In genomic region chr13:29524176-29524575, GRCh38 we compare ENCODE assay signal across 21 cellular contexts.
DNase-seq lines count a peak whose midpoint lies in the region; ATAC-seq, FAIRE-seq and TF ChIP-seq lines count a peak whose summit lies in the region.
"Had no signal": no experiment of that assay in that cellular context is flagged by ENCODE, and none has a peak within 500 bp of the region (broad histone marks: within the 10 kb centered on the region; RNA-seq: fewer than 3 reads in every experiment).

No MANE protein-coding gene starts in this region.

- H3K9me2 ChIP-seq in GM23338 (ENCODE audit: insufficient read depth): no peaks in the 10 kb centered on the region

- peaks cover 9% of the 10 kb centered on the region for H3K27me3 Mint-ChIP-seq in GM23338 (ENCODE audit: insufficient read depth, low read depth, poor library complexity)
- H3K27me3 Mint-ChIP-seq in chondrocyte (ENCODE audit: low read depth): no peaks in the 10 kb centered on the region
- H3K27me3 Mint-ChIP-seq: brain had no signal

- intact Hi-C loops in left cardiac atrium (cut with DNase I): no loop called here

- H3K36me3 Mint-ChIP-seq in GM23338 (ENCODE audit: low read depth): peaks cover 87% of the 10 kb centered on the region
- H3K36me3 Mint-ChIP-seq in chondrocyte (ENCODE audit: low read depth): peaks cover 43% of the 10 kb centered on the region

- no peak for ATAC-seq in GM23338
- ATAC-seq in left cardiac atrium: peak; percentile 87 to 92
- ATAC-seq: activated naive CD4-positive, alpha-beta T cell treated with anti-CD3 and anti-CD28 coated beads, Interleukin-2, amount 50 U/mL, for 72 hours; left colon; PC-3 had no signal

- no peaks in the 10 kb centered on the region for H3F3A ChIP-seq in GM23338 (replicated peaks; ENCODE audit: low read depth)

- H3K9me3 Mint-ChIP-seq in GM23338: no peaks in the 10 kb centered on the region
- H3K9me3 Mint-ChIP-seq in chondrocyte (ENCODE audit: low read depth): peaks cover 3% of the 10 kb centered on the region
- H3K9me3 Mint-ChIP-seq: activated naive CD4-positive, alpha-beta T cell treated with anti-CD3 and anti-CD28 coated beads, Interleukin-2, amount 50 U/mL, for 72 hours; activated T-helper 1 cell treated with anti-CD3 and anti-CD28 coated beads, Interleukin-12 subunit alpha, Interleukin-12 subunit beta, Interleukin-2, Interleukin-4 antibody, amounts not matched to agents 30 ng/mL and 10 ng/mL and 1 ng/mL, durations not matched to agents 14 hours and 24 hours and 36 hours; brain; CD8-positive, alpha-beta memory T cell had no signal

- H3K27me3 ChIP-seq in GM23338 (ENCODE audit: insufficient read depth) (no peaks in the 10 kb centered on the region), skeletal muscle tissue (ENCODE audit: control insufficient read depth in 3 of 3, insufficient read depth in 3 of 3, low read length in 3 of 3) (no peaks in the 10 kb centered on the region)
- H3K27me3 ChIP-seq: neutrophil had no signal

- peaks cover 14% of the 10 kb centered on the region for H4K20me1 ChIP-seq in GM23338 (replicated peaks; ENCODE audit: insufficient read depth)

- peak overlapping the region; percentile 56; the same call in 1 of the 2 replicates for H3K27ac Mint-ChIP-seq in GM23338
- H3K27ac Mint-ChIP-seq in chondrocyte (ENCODE audit: unreplicated experiment): peak overlapping the region; percentile 82
- H3K27ac Mint-ChIP-seq: activated T-helper 1 cell treated with anti-CD3 and anti-CD28 coated beads, Interleukin-12 subunit alpha, Interleukin-12 subunit beta, Interleukin-2, Interleukin-4 antibody, amounts not matched to agents 30 ng/mL and 10 ng/mL and 1 ng/mL, durations not matched to agents 14 hours and 24 hours and 36 hours; CD8-positive, alpha-beta memory T cell had no signal

- H3K4me2 ChIP-seq in GM23338: no peak overlapping the region

- H3K4me1 ChIP-seq in GM23338 (ENCODE audit: insufficient read depth) (no peaks in the 10 kb centered on the region), skeletal muscle tissue (ENCODE audit: control insufficient read depth in 3 of 3, insufficient read depth in 3 of 3, low read length in 3 of 3) (peaks cover 0 to 8% (median 3%) of the 10 kb centered on the region in 3 donors)

- no peak overlapping the region for H3K27ac ChIP-seq in GM23338 (ENCODE audit: low read depth)
- H3K27ac ChIP-seq in skeletal muscle tissue (ENCODE audit: low read depth, low read length): peak overlapping the region; percentile 74
- H3K27ac ChIP-seq: neutrophil had no signal

- 0 out of 3 replicates have a peak, but pooled peaks cover 6% of the 10 kb centered on the region for H3K4me1 Mint-ChIP-seq in GM23338
- H3K4me1 Mint-ChIP-seq in chondrocyte (ENCODE audit: low read depth): peaks cover 50% of the 10 kb centered on the region

- H3K9ac ChIP-seq in skeletal muscle tissue (ENCODE audit: low read depth in 1 of 3, low read length in 3 of 3): no peak overlapping the region

- H3K4me3 Mint-ChIP-seq in GM23338 (no peak overlapping the region), chondrocyte (ENCODE audit: unreplicated experiment) (no peak overlapping the region)
- H3K4me3 Mint-ChIP-seq: activated T-helper 1 cell treated with anti-CD3 and anti-CD28 coated beads, Interleukin-12 subunit alpha, Interleukin-12 subunit beta, Interleukin-2, Interleukin-4 antibody, amounts not matched to agents 30 ng/mL and 10 ng/mL and 1 ng/mL, durations not matched to agents 14 hours and 24 hours and 36 hours; brain; CD8-positive, alpha-beta memory T cell had no signal

- peaks cover 31% of the 10 kb centered on the region for H3K36me3 ChIP-seq in GM23338 (ENCODE audit: insufficient read depth)
- H3K36me3 ChIP-seq in skeletal muscle tissue (ENCODE audit: control insufficient read depth in 3 of 3, insufficient read depth in 3 of 3, low read length in 3 of 3): peaks cover 4 to 5% (median 4%) of the 10 kb centered on the region in 3 donors

- H2AFZ ChIP-seq in GM23338: no peak overlapping the region

- DNase-seq in GM23338 (ENCODE audit: low spot score) (no peak), chondrocyte (ENCODE audit: low spot score) (no peak), left cardiac atrium (peak; percentile 92), D721Med (ENCODE audit: insufficient read length, low spot score) (no peak), globus pallidus (ENCODE audit: low spot score) (no peak)
- no peak for DNase-seq in stimulated activated CD4-positive, alpha-beta T cell treated with anti-CD3 and anti-CD28 coated beads, Interleukin-2, amount 100 ng/mL, for 48 hours
- DNase-seq: CD8-positive, alpha-beta memory T cell; DMS79; Kasumi-1; left colon; NCI-H1092 treated with DMSO at 0.1 percent for 48 hours; NCI-H2029 treated with DMSO at 0.1 percent for 48 hours; NCI-H345; PC-3; SIG-M5 had no signal

- no peak for TF ChIP-seq CTCF in GM23338 (conservative IDR thresholded peaks at IDR 0.05; ENCODE audit: low read depth in 2 of 2)
- TF ChIP-seq CTCF in chondrocyte (IDR thresholded peaks at IDR 0.05): no peak
- TF ChIP-seq CTCF in D721Med (IDR thresholded peaks at IDR 0.05; ENCODE audit: insufficient read depth, missing control alignments): no peak

- H3K9me3 ChIP-seq in skeletal muscle tissue (ENCODE audit: control insufficient read depth in 3 of 3, low read length in 3 of 3): peaks cover 0 to 2% (median 0%) of the 10 kb centered on the region in 3 donors
- H3K9me3 ChIP-seq: neutrophil had no signal

- H3K4me3 ChIP-seq in GM23338: no peak overlapping the region
- no peak overlapping the region for H3K4me3 ChIP-seq in skeletal muscle tissue (ENCODE audit: low read length in 3 of 3)

- FAIRE-seq in D721Med (lab: Jason Lieb, UNC): no peak
- FAIRE-seq: GM12892 had no signal

- H3K79me2 ChIP-seq in GM23338 (replicated peaks; ENCODE audit: insufficient read depth): peaks cover 19% of the 10 kb centered on the region

TF ChIP-seq in GM23338, 12 proteins besides CTCF, POLR2A, EP300 and RAD21 (continues in another document):
- TF ChIP-seq NANOG (IDR thresholded peaks at IDR 0.05; ENCODE audit: borderline replicate concordance): no peak
- TF ChIP-seq EZH2phosphoT487 (IDR thresholded peaks at IDR 0.05; ENCODE audit: unreplicated experiment): no peak
- no peak for TF ChIP-seq ZNF462 (CRISPR knock-in tag; IDR thresholded peaks at IDR 0.05)
- no peak for TF ChIP-seq JUNB (IDR thresholded peaks at IDR 0.05; ENCODE audit: unreplicated experiment)
